13 cellular contexts compared by ENCODE assay signal in genomic region chr22:30868663-30869385, GRCh38.
DNase-seq lines count a peak whose midpoint lies in the region; ATAC-seq and TF ChIP-seq lines count a peak whose summit lies in the region.
"Had no signal": no experiment of that assay in that cellular context is flagged by ENCODE, and none has a peak within 500 bp of the region (broad histone marks: within the 10 kb centered on the region; RNA-seq: fewer than 3 reads in every experiment).

No MANE protein-coding gene starts in this region.

- POLR2A ChIA-PET in activated CD8-positive, alpha-beta T cell treated with anti-CD3 and anti-CD28 coated beads for 36 hours (lab: Charles Lee), result no interaction called here

- H3K27ac Mint-ChIP-seq in stimulated activated naive CD8-positive, alpha-beta T cell treated with anti-CD3 and anti-CD28 coated beads, Interleukin-15, amount 100 ng/mL, for 72 hours, result peak overlapping the region; percentile 92 to 96
- peak overlapping the region in 3 of 5 experiments; percentile 31 to 80 (median 43) for H3K27ac Mint-ChIP-seq in brain
- no peak overlapping the region for H3K27ac Mint-ChIP-seq in activated T-helper 17 cell treated with anti-CD3 and anti-CD28 coated beads, Interleukin-2, amount 50 U/mL, for 72 hours
- no peak overlapping the region for H3K27ac Mint-ChIP-seq in activated CD8-positive, alpha-beta T cell treated with anti-CD3 and anti-CD28 coated beads for 36 hours
- H3K27ac Mint-ChIP-seq: T-helper 2 cell treated with Interferon-gamma antibody and Interleukin-4, amounts not matched to agents 5 μg/mL and 100 μg/mL, for 36 hours had no signal

- no peaks in the 10 kb centered on the region for H3K36me3 ChIP-seq in lower lobe of right lung
- H3K36me3 ChIP-seq: cardiac muscle cell, heart right ventricle had no signal

- no peak for TF ChIP-seq CTCF in brain (conservative IDR thresholded peaks at IDR 0.05)
- TF ChIP-seq CTCF in lower lobe of right lung (IDR thresholded peaks at IDR 0.05), result no peak
- no peak for TF ChIP-seq CTCF in activated CD8-positive, alpha-beta T cell treated with anti-CD3 and anti-CD28 coated beads for 36 hours (IDR thresholded peaks at IDR 0.05)

- no peak overlapping the region for H3K27ac ChIP-seq in lower lobe of right lung
- H3K27ac ChIP-seq: cardiac muscle cell, heart right ventricle, stomach had no signal

- CTCF ChIA-PET in activated CD8-positive, alpha-beta T cell treated with anti-CD3 and anti-CD28 coated beads for 36 hours (lab: Charles Lee), result no interaction called here

- H3K36me3 Mint-ChIP-seq in brain, result no peaks in the 10 kb centered on the region
- H3K36me3 Mint-ChIP-seq in activated T-helper 17 cell treated with anti-CD3 and anti-CD28 coated beads, Interleukin-2, amount 50 U/mL, for 72 hours (ENCODE audit: low read depth), result no peaks in the 10 kb centered on the region
- no peaks in the 10 kb centered on the region for H3K36me3 Mint-ChIP-seq in activated CD8-positive, alpha-beta T cell treated with anti-CD3 and anti-CD28 coated beads for 36 hours (ENCODE audit: low read depth)

- no peaks in the 10 kb centered on the region for H3K27me3 ChIP-seq in lower lobe of right lung (ENCODE audit: low read depth)
- H3K27me3 ChIP-seq: cardiac muscle cell, heart right ventricle, stomach had no signal

- H3K9me3 ChIP-seq in lower lobe of right lung, result no peaks in the 10 kb centered on the region
- H3K9me3 ChIP-seq: heart right ventricle, stomach had no signal

- ATAC-seq in stimulated activated naive CD8-positive, alpha-beta T cell treated with anti-CD3 and anti-CD28 coated beads, Interleukin-15, amount 100 ng/mL, for 72 hours, result peak; percentile 33
- no peak for ATAC-seq in stimulated activated naive CD8-positive, alpha-beta T cell treated with anti-CD3 and anti-CD28 coated beads, Interleukin-15, Interleukin-2, amounts not matched to agents 100 U/mL and 50 U/mL, for 24 hours
- no peak for ATAC-seq in lower lobe of right lung
- no peak for ATAC-seq in activated T-helper 17 cell treated with anti-CD3 and anti-CD28 coated beads, Interleukin-2, amount 50 U/mL, for 72 hours (replicated peaks)
- no peak for ATAC-seq in activated CD8-positive, alpha-beta T cell treated with anti-CD3 and anti-CD28 coated beads for 36 hours
- ATAC-seq: GM12878, heart right ventricle had no signal

- H3K9me3 Mint-ChIP-seq in stimulated activated naive CD8-positive, alpha-beta T cell treated with anti-CD3 and anti-CD28 coated beads, Interleukin-15, amount 100 ng/mL, for 72 hours, result no peaks in the 10 kb centered on the region
- H3K9me3 Mint-ChIP-seq in brain, result no peaks in the 10 kb centered on the region
- no peaks in the 10 kb centered on the region for H3K9me3 Mint-ChIP-seq in activated T-helper 17 cell treated with anti-CD3 and anti-CD28 coated beads, Interleukin-2, amount 50 U/mL, for 72 hours
- no peaks in the 10 kb centered on the region for H3K9me3 Mint-ChIP-seq in activated CD8-positive, alpha-beta T cell treated with anti-CD3 and anti-CD28 coated beads for 36 hours
- H3K9me3 Mint-ChIP-seq: T-helper 2 cell treated with Interferon-gamma antibody and Interleukin-4, amounts not matched to agents 5 μg/mL and 100 μg/mL, for 36 hours had no signal

- no peak for DNase-seq in stimulated activated naive CD8-positive, alpha-beta T cell treated with anti-CD3 and anti-CD28 coated beads, Interleukin-15, amount 100 ng/mL, for 72 hours
- DNase-seq in stimulated activated naive CD8-positive, alpha-beta T cell treated with anti-CD3 and anti-CD28 coated beads, Interleukin-15, Interleukin-2, amounts not matched to agents 100 U/mL and 50 U/mL, for 24 hours, result no peak
- peak; percentile 24 for DNase-seq in lower lobe of right lung
- DNase-seq in activated CD8-positive, alpha-beta T cell treated with anti-CD3 and anti-CD28 coated beads for 36 hours, result no peak
- DNase-seq in activated T-cell treated with anti-CD3 and anti-CD28 coated beads for 4 hours, result no peak
- no peak for DNase-seq in HK-2 (ENCODE audit: unreplicated experiment)
- DNase-seq: stomach had no signal

- H3K4me1 Mint-ChIP-seq in stimulated activated naive CD8-positive, alpha-beta T cell treated with anti-CD3 and anti-CD28 coated beads, Interleukin-15, amount 100 ng/mL, for 72 hours, result peaks cover 8% of the 10 kb centered on the region
- peaks cover 47% of the 10 kb centered on the region for H3K4me1 Mint-ChIP-seq in brain
- no peaks in the 10 kb centered on the region for H3K4me1 Mint-ChIP-seq in activated T-helper 17 cell treated with anti-CD3 and anti-CD28 coated beads, Interleukin-2, amount 50 U/mL, for 72 hours
- H3K4me1 Mint-ChIP-seq in activated CD8-positive, alpha-beta T cell treated with anti-CD3 and anti-CD28 coated beads for 36 hours (ENCODE audit: low read depth), result peaks cover 4% of the 10 kb centered on the region

- H3K4me1 ChIP-seq in lower lobe of right lung, result no peaks in the 10 kb centered on the region
- H3K4me1 ChIP-seq: stomach had no signal

- intact Hi-C loops in lower lobe of right lung (cut with DNase I), result no loop called here
- intact Hi-C loops in activated CD8-positive, alpha-beta T cell treated with anti-CD3 and anti-CD28 coated beads for 36 hours (cut with micrococcal nuclease), result no loop called here

- H3K4me3 Mint-ChIP-seq in stimulated activated naive CD8-positive, alpha-beta T cell treated with anti-CD3 and anti-CD28 coated beads, Interleukin-15, amount 100 ng/mL, for 72 hours, result no peak overlapping the region
- H3K4me3 Mint-ChIP-seq in brain, result no peak overlapping the region
- no peak overlapping the region for H3K4me3 Mint-ChIP-seq in activated T-helper 17 cell treated with anti-CD3 and anti-CD28 coated beads, Interleukin-2, amount 50 U/mL, for 72 hours
- H3K4me3 Mint-ChIP-seq in activated CD8-positive, alpha-beta T cell treated with anti-CD3 and anti-CD28 coated beads for 36 hours, result no peak overlapping the region
- H3K4me3 Mint-ChIP-seq: T-helper 2 cell treated with Interferon-gamma antibody and Interleukin-4, amounts not matched to agents 5 μg/mL and 100 μg/mL, for 36 hours had no signal

- no peak overlapping the region for H3K4me3 ChIP-seq in lower lobe of right lung
- H3K4me3 ChIP-seq: cardiac muscle cell, GM12878, heart right ventricle, stomach had no signal

- H3K27me3 Mint-ChIP-seq in stimulated activated naive CD8-positive, alpha-beta T cell treated with anti-CD3 and anti-CD28 coated beads, Interleukin-15, amount 100 ng/mL, for 72 hours, result no peaks in the 10 kb centered on the region
- H3K27me3 Mint-ChIP-seq in brain, result peaks cover 5% of the 10 kb centered on the region
- no peaks in the 10 kb centered on the region for H3K27me3 Mint-ChIP-seq in activated T-helper 17 cell treated with anti-CD3 and anti-CD28 coated beads, Interleukin-2, amount 50 U/mL, for 72 hours
- no peaks in the 10 kb centered on the region for H3K27me3 Mint-ChIP-seq in activated CD8-positive, alpha-beta T cell treated with anti-CD3 and anti-CD28 coated beads for 36 hours

Comparison
In these comparisons a context has a peak if more than half of its experiments do, and no peak if none do; other contexts are left out.
1. H3K27ac Mint-ChIP-seq: peak in stimulated activated naive CD8-positive, alpha-beta T cell treated with anti-CD3 and anti-CD28 coated beads, Interleukin-15, amount 100 ng/mL, for 72 hours (2 of 2) and brain (3 of 5); none in activated T-helper 17 cell treated with anti-CD3 and anti-CD28 coated beads, Interleukin-2, amount 50 U/mL, for 72 hours (single experiment) and activated CD8-positive, alpha-beta T cell treated with anti-CD3 and anti-CD28 coated beads for 36 hours (single experiment).